7 cellular contexts compared by ENCODE assay signal in the genomic region with DNA sequence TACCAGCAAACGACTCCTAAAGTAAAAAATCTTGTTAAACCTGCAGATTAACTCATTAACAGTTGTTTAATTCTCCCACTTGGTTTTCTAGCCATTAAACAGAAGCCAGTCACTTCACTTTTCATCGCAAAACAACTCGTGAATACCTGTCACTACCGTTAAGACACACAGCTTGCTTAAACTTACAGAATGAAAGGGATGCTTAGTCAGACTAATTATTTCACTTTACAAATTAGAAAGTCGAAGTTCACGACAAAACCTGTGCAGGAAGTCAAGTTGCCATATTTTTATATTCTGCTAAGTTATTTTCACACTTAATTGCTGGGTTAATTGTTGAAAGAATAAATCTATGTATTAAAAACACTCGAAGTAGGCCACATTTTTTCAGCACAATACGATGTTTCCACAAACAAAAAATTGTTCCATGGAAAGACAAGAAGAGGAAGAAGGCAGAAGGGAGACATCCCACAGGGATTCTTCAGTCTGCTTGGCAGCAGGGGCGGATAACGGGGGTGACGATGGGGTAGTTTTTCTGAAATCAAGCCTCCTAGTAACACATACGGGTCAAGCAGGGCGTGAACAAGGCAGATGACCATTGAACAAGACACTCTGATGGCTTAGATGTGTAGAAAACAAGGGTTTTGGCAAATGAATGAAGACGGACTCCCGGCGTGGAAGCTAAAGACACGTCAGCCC. TPM values are rescaled to one million over a fixed set of nuclear protein-coding genes. Genes with fewer than 3 reads are reported as not detected.
DNase-seq lines count a peak whose midpoint lies in the region; ATAC-seq and TF ChIP-seq lines count a peak whose summit lies in the region.

No MANE protein-coding gene starts in this region.

- H4K20me1 ChIP-seq in smooth muscle cell (ENCODE audit: low read depth) = peaks cover 48% of the 10 kb centered on the region

- H3K27ac Mint-ChIP-seq in activated naive CD8-positive, alpha-beta T cell = peak overlapping the region; percentile 96

- H3K4me3 ChIP-seq in Jurkat, Clone E6-1 (ENCODE audit: low read length) = peak overlapping the region; percentile 94
- peak overlapping the region; percentile 78 for H3K4me3 ChIP-seq in iPS-11a (ENCODE audit: low read depth, low read length)
- H3K4me3 ChIP-seq in smooth muscle cell = peak overlapping the region; percentile 90

- no peak for DNase-seq in Jurkat, Clone E6-1 (ENCODE audit: low read depth, low spot score)
- DNase-seq in smooth muscle cell (lab: John Stamatoyannopoulos, UW; ENCODE audit: unreplicated experiment) (no peak), HPDE6-E6E7 (ENCODE audit: extremely low spot score) (no peak), SKM-1 (lab: John Stamatoyannopoulos, UW; ENCODE audit: unreplicated experiment) (no peak)

- ATAC-seq in GM18511 (IDR thresholded peaks at IDR 0.05; ENCODE audit: unreplicated experiment) = peak; percentile 4

- H3K79me2 ChIP-seq in smooth muscle cell (ENCODE audit: low read depth) = peaks cover 56% of the 10 kb centered on the region

- 2% methylated on average over 17 of the region's 17 CpGs for WGBS in smooth muscle cell (ENCODE audit: low lambda C conversion rate)

- H3K27ac ChIP-seq in smooth muscle cell (ENCODE audit: low read depth) = peak overlapping the region; percentile 85

- peaks cover 57% of the 10 kb centered on the region for H3K4me1 Mint-ChIP-seq in activated naive CD8-positive, alpha-beta T cell (ENCODE audit: low read depth)

- no peaks in the 10 kb centered on the region for H3K36me3 ChIP-seq in smooth muscle cell (ENCODE audit: low read depth)

- H3K9me3 Mint-ChIP-seq in activated naive CD8-positive, alpha-beta T cell (ENCODE audit: low read depth) = no peaks in the 10 kb centered on the region

- peaks cover 20% of the 10 kb centered on the region for H3K36me3 Mint-ChIP-seq in activated naive CD8-positive, alpha-beta T cell

- H3K27me3 ChIP-seq in smooth muscle cell (ENCODE audit: low read depth) = no peaks in the 10 kb centered on the region

- H3K4me3 Mint-ChIP-seq in activated naive CD8-positive, alpha-beta T cell = peak overlapping the region; percentile 96

- H3K4me1 ChIP-seq in smooth muscle cell (ENCODE audit: low read depth) = peaks cover 16% of the 10 kb centered on the region

- H3K9me3 ChIP-seq in smooth muscle cell (replicated peaks; ENCODE audit: low read depth) = no peaks in the 10 kb centered on the region

- H3F3A ChIP-seq in smooth muscle cell (ENCODE audit: low read depth) = no peaks in the 10 kb centered on the region

- H3K9ac ChIP-seq in smooth muscle cell (ENCODE audit: low read depth) = peak overlapping the region; percentile 95

- peak overlapping the region; percentile 64 for H2AFZ ChIP-seq in smooth muscle cell (ENCODE audit: low read depth)

- H3K4me2 ChIP-seq in smooth muscle cell = peak overlapping the region; percentile 94

- no peak for TF ChIP-seq CTCF in smooth muscle cell (IDR thresholded peaks at IDR 0.05; ENCODE audit: borderline replicate concordance, insufficient read depth, poor library complexity, severe bottlenecking)

- H3K27me3 Mint-ChIP-seq in activated naive CD8-positive, alpha-beta T cell = no peaks in the 10 kb centered on the region

RNA-seq across cellular contexts. Expression of gene SSR1, which starts 0.9 kb away (rescaled TPM):
- 87.3 TPM for polyA plus RNA-seq in Jurkat, Clone E6-1 (2012; ENCODE audit: insufficient read depth, insufficient read length)
- 304 and 369 TPM in 2 replicates for total RNA-seq in smooth muscle cell
- 264 and 306 TPM in 2 replicates for polyA plus RNA-seq in smooth muscle cell
